ENCODE assay signal across 39 cellular contexts in the genomic region with DNA sequence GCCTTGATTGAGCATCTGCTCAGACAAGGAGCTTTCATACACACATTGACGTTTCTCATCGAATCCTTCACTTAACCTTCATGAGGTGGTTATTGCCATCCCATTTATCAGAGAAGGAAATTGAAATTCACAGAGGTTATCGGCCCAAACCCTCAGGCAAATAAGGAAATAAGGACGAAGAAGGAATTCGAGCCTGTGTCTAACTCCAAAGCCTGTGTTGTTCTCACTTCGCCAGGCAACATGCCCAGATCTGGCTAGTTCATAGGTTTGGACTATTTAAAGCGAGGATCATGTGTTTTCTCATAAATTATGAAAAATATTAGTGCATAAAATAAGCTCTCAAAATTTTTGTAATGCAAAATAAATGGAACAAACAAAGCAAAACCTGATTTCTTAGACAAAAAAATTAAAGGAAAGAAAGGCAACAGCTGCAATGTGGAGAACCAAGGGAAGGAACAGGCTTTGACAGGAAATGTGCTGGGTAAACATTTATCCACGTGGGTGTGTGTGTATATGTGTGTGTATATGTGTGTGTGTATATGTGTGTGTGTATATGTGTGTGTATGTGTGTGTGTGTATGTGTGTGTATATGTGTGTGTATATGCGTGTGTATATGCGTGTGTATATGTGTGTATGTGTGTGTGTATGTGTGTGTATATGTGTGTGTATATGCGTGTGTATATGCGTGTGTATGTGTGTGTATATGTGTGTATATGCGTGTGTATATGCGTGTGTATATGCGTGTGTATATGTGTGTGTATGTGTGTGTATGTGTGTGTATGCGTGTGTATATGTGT. TPM values are rescaled to one million over a fixed set of nuclear protein-coding genes. Genes with fewer than 3 reads are reported as not detected.
"Had no signal": no experiment of that assay in that cellular context is flagged by ENCODE, and none has a peak within 500 bp of the region (broad histone marks: within the 10 kb centered on the region; RNA-seq: fewer than 3 reads in every experiment).

No MANE protein-coding gene starts in this region.

- H3K36me3 Mint-ChIP-seq: activated CD8-positive, alpha-beta memory T cell treated with anti-CD3 and anti-CD28 coated beads, Interleukin-2, amount 10 ng/mL, durations not matched to agents 7 days and 5 days; activated naive CD4-positive, alpha-beta T cell treated with anti-CD3 and anti-CD28 coated beads, Interleukin-2, amount 50 U/mL, for 72 hours had no signal

- H3K4me3 ChIP-seq: adrenal gland, body of pancreas, breast epithelium, Peyer's patch, SJSA1 had no signal

- H3K36me3 ChIP-seq: adrenal gland, breast epithelium, Peyer's patch, SJSA1 had no signal

- H3K4me3 Mint-ChIP-seq: activated CD4-positive, alpha-beta memory T cell treated with anti-CD3 and anti-CD28 coated beads, Interleukin-2, amount 10 ng/mL, durations not matched to agents 7 days and 5 days; activated CD8-positive, alpha-beta memory T cell treated with anti-CD3 and anti-CD28 coated beads, Interleukin-2, amount 10 ng/mL, durations not matched to agents 7 days and 5 days; activated naive CD4-positive, alpha-beta T cell treated with anti-CD3 and anti-CD28 coated beads for 36 hours; T-helper 1 cell treated with Interleukin-12 subunit alpha and Interleukin-12 subunit beta and Interleukin-4 antibody, amounts not matched to agents 30 μg/mL and 1 μg/mL, for 36 hours; T-helper 2 cell treated with Interferon-gamma antibody and Interleukin-4, amounts not matched to agents 5 μg/mL and 100 μg/mL, for 36 hours; WTC11 had no signal

- H3K9ac ChIP-seq: SK-N-SH had no signal

- H3K27ac Mint-ChIP-seq: activated CD4-positive, alpha-beta memory T cell treated with anti-CD3 and anti-CD28 coated beads, Interleukin-2, amount 10 ng/mL, durations not matched to agents 7 days and 5 days; activated CD8-positive, alpha-beta memory T cell treated with anti-CD3 and anti-CD28 coated beads, Interleukin-2, amount 10 ng/mL, durations not matched to agents 7 days and 5 days; activated naive CD4-positive, alpha-beta T cell treated with anti-CD3 and anti-CD28 coated beads for 36 hours; activated naive CD4-positive, alpha-beta T cell treated with anti-CD3 and anti-CD28 coated beads, Interleukin-2, amount 50 U/mL, for 72 hours; activated T-helper 2 cell treated with anti-CD3 and anti-CD28 coated beads, Interferon-gamma antibody, Interleukin-2, Interleukin-4, amounts not matched to agents 10 μg/mL and 5 μg/mL and 100 μg/mL, durations not matched to agents 14 hours and 24 hours and 36 hours; T-helper 1 cell treated with Interleukin-12 subunit alpha and Interleukin-12 subunit beta and Interleukin-4 antibody, amounts not matched to agents 30 μg/mL and 1 μg/mL, for 36 hours; T-helper 2 cell treated with Interferon-gamma antibody and Interleukin-4, amounts not matched to agents 5 μg/mL and 100 μg/mL, for 36 hours; WTC11 had no signal

- H3K27me3 ChIP-seq: adrenal gland, body of pancreas, breast epithelium, Peyer's patch had no signal

- H3K9me3 ChIP-seq: adrenal gland, body of pancreas, breast epithelium, Peyer's patch, SJSA1, SK-N-SH had no signal

- ATAC-seq: activated CD8-positive, alpha-beta memory T cell treated with anti-CD3 and anti-CD28 coated beads, Interleukin-2, amount 10 ng/mL, durations not matched to agents 7 days and 5 days; activated naive CD4-positive, alpha-beta T cell treated with anti-CD3 and anti-CD28 coated beads, Interleukin-2, amount 50 U/mL, for 72 hours; body of pancreas; PC-3; WTC11 had no signal

- H3K4me1 Mint-ChIP-seq: activated CD4-positive, alpha-beta memory T cell treated with anti-CD3 and anti-CD28 coated beads, Interleukin-2, amount 10 ng/mL, durations not matched to agents 7 days and 5 days; activated CD8-positive, alpha-beta memory T cell treated with anti-CD3 and anti-CD28 coated beads, Interleukin-2, amount 10 ng/mL, durations not matched to agents 7 days and 5 days had no signal

- H3K27ac ChIP-seq: adrenal gland, body of pancreas, breast epithelium, Peyer's patch, SJSA1 had no signal

- H3K4me1 ChIP-seq: adrenal gland, breast epithelium, SJSA1 had no signal

- H3K4me2 ChIP-seq: SK-N-SH had no signal

- DNase-seq: activated CD4-positive, alpha-beta memory T cell treated with anti-CD3 and anti-CD28 coated beads, Interleukin-2, amount 10 ng/mL, durations not matched to agents 7 days and 5 days; activated CD4-positive, alpha-beta T cell treated with anti-CD3 and anti-CD28 coated beads for 1 hour; activated CD4-positive, alpha-beta T cell treated with anti-CD3 and anti-CD28 coated beads for 48 hours; activated CD8-positive, alpha-beta memory T cell treated with anti-CD3 and anti-CD28 coated beads for 24 hours; activated CD8-positive, alpha-beta memory T cell treated with anti-CD3 and anti-CD28 coated beads, Interleukin-2, amount 10 ng/mL, durations not matched to agents 7 days and 5 days; activated CD8-positive, alpha-beta memory T cell treated with anti-CD3 and anti-CD28 coated beads, Interleukin-2, amount 50 U/mL, for 48 hours; activated gamma-delta T cell treated with Interleukin-2 at 50 U/mL for 16 hours; activated naive CD4-positive, alpha-beta T cell treated with anti-CD3 and anti-CD28 coated beads for 36 hours; adrenal gland; Kasumi-1; KBM-7; MM.1S; MV-4-11; NCI-H1092; NCI-H1417; NCI-H146; NCI-H187; NCI-H2029 treated with DMSO at 0.1 percent for 48 hours; NCI-H2107; NCI-H2171; NCI-H510A; NCI-H526; NCI-H748 treated with DMSO at 0.1 percent for 48 hours; NK-92 treated with Interleukin-12 subunit alpha and Interleukin-12 subunit beta, amount 100 ng/mL, for 24 hours; PC-3; Peyer's patch; RPMI8226; SHP77 treated with DMSO at 0.1 percent for 48 hours; SK-N-SH had no signal

RNA-seq across cellular contexts. Expression of a gene that starts 4.8 kb away (rescaled TPM):
- total RNA-seq: activated CD4-positive, alpha-beta memory T cell treated with anti-CD3 and anti-CD28 coated beads, Interleukin-2, amount 10 ng/mL, durations not matched to agents 7 days and 5 days; activated CD8-positive, alpha-beta memory T cell treated with anti-CD3 and anti-CD28 coated beads, Interleukin-2, amount 10 ng/mL, durations not matched to agents 7 days and 5 days; activated naive CD4-positive, alpha-beta T cell treated with anti-CD3 and anti-CD28 coated beads for 36 hours; activated naive CD4-positive, alpha-beta T cell treated with anti-CD3 and anti-CD28 coated beads, Interleukin-2, amount 50 U/mL, for 72 hours; activated T-helper 2 cell treated with anti-CD3 and anti-CD28 coated beads, Interferon-gamma antibody, Interleukin-2, Interleukin-4, amounts not matched to agents 10 μg/mL and 5 μg/mL and 100 μg/mL, durations not matched to agents 14 hours and 24 hours and 36 hours; astrocyte; breast epithelium; cardiac septum; PC-3; SJSA1; WTC11 had no signal
- polyA plus RNA-seq: SK-N-SH had no signal

RNA-seq across cellular contexts. Expression of a gene that starts 35.1 kb away (rescaled TPM):
- total RNA-seq: activated CD4-positive, alpha-beta memory T cell treated with anti-CD3 and anti-CD28 coated beads, Interleukin-2, amount 10 ng/mL, durations not matched to agents 7 days and 5 days; activated CD8-positive, alpha-beta memory T cell treated with anti-CD3 and anti-CD28 coated beads, Interleukin-2, amount 10 ng/mL, durations not matched to agents 7 days and 5 days; activated naive CD4-positive, alpha-beta T cell treated with anti-CD3 and anti-CD28 coated beads for 36 hours; activated naive CD4-positive, alpha-beta T cell treated with anti-CD3 and anti-CD28 coated beads, Interleukin-2, amount 50 U/mL, for 72 hours; activated T-helper 2 cell treated with anti-CD3 and anti-CD28 coated beads, Interferon-gamma antibody, Interleukin-2, Interleukin-4, amounts not matched to agents 10 μg/mL and 5 μg/mL and 100 μg/mL, durations not matched to agents 14 hours and 24 hours and 36 hours; adrenal gland; astrocyte; body of pancreas; PC-3; SJSA1 had no signal
- polyA plus RNA-seq: adrenal gland, SK-N-SH had no signal
